ENCODE assay signal across 2 cellular contexts in the genomic region with DNA sequence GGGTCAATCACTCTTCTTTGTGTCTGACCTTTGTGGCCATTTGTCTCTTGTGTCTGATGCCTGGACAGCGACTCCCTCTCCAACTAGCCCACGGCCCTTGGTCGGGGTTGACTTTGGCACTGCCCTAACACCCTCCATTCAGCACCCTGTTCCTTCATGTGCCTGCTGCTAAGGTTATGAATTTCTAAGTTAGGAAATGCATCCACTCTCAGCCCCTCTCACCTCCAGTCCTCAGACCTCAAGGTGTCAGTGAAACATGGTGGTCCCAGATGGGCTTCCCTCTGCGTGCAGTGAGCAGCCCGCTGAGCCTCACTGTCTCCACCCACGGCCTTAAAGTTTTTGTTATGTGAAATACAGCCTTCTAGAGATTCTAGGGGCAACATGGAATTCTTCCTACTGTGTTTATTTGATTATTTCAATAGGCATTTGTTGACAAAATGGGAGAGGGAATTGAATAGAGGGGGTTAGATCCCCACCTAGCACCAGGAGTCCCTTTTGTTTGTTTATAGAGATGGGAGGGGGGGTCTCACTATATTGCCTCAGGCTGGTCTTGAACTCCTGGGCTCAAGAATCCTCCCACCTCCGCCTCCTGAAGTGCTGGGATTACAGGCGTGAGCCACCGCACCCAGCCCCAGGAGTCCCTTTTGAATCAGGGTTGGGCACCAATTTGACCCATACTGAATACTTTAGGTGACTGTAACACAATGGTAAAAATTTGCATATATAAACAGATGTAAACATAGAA.
A peak's percentile ranks its signal among the peaks of the same experiment; 100 is the strongest.
TF ChIP-seq lines count a peak whose summit lies in the region.

No MANE protein-coding gene starts in this region.

TF ChIP-seq in HEK293, 187 proteins besides CTCF, POLR2A, EP300 and RAD21 (continues in another document):
- TF ChIP-seq, protein P1, sequence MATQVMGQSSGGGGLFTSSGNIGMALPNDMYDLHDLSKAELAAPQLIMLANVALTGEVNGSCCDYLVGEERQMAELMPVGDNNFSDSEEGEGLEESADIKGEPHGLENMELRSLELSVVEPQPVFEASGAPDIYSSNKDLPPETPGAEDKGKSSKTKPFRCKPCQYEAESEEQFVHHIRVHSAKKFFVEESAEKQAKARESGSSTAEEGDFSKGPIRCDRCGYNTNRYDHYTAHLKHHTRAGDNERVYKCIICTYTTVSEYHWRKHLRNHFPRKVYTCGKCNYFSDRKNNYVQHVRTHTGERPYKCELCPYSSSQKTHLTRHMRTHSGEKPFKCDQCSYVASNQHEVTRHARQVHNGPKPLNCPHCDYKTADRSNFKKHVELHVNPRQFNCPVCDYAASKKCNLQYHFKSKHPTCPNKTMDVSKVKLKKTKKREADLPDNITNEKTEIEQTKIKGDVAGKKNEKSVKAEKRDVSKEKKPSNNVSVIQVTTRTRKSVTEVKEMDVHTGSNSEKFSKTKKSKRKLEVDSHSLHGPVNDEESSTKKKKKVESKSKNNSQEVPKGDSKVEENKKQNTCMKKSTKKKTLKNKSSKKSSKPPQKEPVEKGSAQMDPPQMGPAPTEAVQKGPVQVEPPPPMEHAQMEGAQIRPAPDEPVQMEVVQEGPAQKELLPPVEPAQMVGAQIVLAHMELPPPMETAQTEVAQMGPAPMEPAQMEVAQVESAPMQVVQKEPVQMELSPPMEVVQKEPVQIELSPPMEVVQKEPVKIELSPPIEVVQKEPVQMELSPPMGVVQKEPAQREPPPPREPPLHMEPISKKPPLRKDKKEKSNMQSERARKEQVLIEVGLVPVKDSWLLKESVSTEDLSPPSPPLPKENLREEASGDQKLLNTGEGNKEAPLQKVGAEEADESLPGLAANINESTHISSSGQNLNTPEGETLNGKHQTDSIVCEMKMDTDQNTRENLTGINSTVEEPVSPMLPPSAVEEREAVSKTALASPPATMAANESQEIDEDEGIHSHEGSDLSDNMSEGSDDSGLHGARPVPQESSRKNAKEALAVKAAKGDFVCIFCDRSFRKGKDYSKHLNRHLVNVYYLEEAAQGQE (tag by site-specific recombination; IDR thresholded peaks at IDR 0.05): 0 out of 2 replicates have a peak, but pooled peaks have one; percentile 28
- TF ChIP-seq ZNF311 (tag by site-specific recombination; IDR thresholded peaks at IDR 0.05; ENCODE audit: borderline replicate concordance) (no peak), ZNF548 (tag by site-specific recombination; IDR thresholded peaks at IDR 0.05) (no peak), ZNF791 (tag by site-specific recombination; IDR thresholded peaks at IDR 0.05) (no peak), ZNF133 (tag by site-specific recombination; IDR thresholded peaks at IDR 0.05) (no peak), SETDB1 (IDR thresholded peaks at IDR 0.05; ENCODE audit: insufficient read length, low read length) (no peak), SP2 (tag by site-specific recombination; IDR thresholded peaks at IDR 0.05) (no peak), ZNF654 (tag by site-specific recombination; IDR thresholded peaks at IDR 0.05; ENCODE audit: low read depth) (no peak), ZNF792 (tag by site-specific recombination; IDR thresholded peaks at IDR 0.05) (no peak), ZNF391 (tag by site-specific recombination; IDR thresholded peaks at IDR 0.05; ENCODE audit: borderline replicate concordance, low read depth) (no peak), KLF1 (tag by site-specific recombination; IDR thresholded peaks at IDR 0.05) (peak; percentile 72), ZFP37 (tag by site-specific recombination; IDR thresholded peaks at IDR 0.05) (no peak), ZNF274 (IDR thresholded peaks at IDR 0.05; ENCODE audit: low read length) (no peak), ZNF274 (tag by site-specific recombination; IDR thresholded peaks at IDR 0.05; ENCODE audit: borderline replicate concordance) (no peak), ZNF114 (tag by site-specific recombination; IDR thresholded peaks at IDR 0.05) (no peak), ZNF266 (tag by site-specific recombination; IDR thresholded peaks at IDR 0.05; ENCODE audit: low read depth) (no peak)
- TF ChIP-seq, protein P2, sequence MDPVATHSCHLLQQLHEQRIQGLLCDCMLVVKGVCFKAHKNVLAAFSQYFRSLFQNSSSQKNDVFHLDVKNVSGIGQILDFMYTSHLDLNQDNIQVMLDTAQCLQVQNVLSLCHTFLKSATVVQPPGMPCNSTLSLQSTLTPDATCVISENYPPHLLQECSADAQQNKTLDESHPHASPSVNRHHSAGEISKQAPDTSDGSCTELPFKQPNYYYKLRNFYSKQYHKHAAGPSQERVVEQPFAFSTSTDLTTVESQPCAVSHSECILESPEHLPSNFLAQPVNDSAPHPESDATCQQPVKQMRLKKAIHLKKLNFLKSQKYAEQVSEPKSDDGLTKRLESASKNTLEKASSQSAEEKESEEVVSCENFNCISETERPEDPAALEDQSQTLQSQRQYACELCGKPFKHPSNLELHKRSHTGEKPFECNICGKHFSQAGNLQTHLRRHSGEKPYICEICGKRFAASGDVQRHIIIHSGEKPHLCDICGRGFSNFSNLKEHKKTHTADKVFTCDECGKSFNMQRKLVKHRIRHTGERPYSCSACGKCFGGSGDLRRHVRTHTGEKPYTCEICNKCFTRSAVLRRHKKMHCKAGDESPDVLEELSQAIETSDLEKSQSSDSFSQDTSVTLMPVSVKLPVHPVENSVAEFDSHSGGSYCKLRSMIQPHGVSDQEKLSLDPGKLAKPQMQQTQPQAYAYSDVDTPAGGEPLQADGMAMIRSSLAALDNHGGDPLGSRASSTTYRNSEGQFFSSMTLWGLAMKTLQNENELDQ (tag by site-specific recombination; IDR thresholded peaks at IDR 0.05; ENCODE audit: low read depth): no peak
- TF ChIP-seq, protein P3, sequence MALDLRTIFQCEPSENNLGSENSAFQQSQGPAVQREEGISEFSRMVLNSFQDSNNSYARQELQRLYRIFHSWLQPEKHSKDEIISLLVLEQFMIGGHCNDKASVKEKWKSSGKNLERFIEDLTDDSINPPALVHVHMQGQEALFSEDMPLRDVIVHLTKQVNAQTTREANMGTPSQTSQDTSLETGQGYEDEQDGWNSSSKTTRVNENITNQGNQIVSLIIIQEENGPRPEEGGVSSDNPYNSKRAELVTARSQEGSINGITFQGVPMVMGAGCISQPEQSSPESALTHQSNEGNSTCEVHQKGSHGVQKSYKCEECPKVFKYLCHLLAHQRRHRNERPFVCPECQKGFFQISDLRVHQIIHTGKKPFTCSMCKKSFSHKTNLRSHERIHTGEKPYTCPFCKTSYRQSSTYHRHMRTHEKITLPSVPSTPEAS (tag by site-specific recombination; IDR thresholded peaks at IDR 0.05): peak; percentile 57; the same call in 1 of the 2 replicates
- TF ChIP-seq, protein P4, sequence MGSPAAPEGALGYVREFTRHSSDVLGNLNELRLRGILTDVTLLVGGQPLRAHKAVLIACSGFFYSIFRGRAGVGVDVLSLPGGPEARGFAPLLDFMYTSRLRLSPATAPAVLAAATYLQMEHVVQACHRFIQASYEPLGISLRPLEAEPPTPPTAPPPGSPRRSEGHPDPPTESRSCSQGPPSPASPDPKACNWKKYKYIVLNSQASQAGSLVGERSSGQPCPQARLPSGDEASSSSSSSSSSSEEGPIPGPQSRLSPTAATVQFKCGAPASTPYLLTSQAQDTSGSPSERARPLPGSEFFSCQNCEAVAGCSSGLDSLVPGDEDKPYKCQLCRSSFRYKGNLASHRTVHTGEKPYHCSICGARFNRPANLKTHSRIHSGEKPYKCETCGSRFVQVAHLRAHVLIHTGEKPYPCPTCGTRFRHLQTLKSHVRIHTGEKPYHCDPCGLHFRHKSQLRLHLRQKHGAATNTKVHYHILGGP (tag by site-specific recombination; IDR thresholded peaks at IDR 0.05): no peak

TF ChIP-seq in SK-N-SH, 30 proteins besides CTCF, POLR2A, EP300 and RAD21:
- no peak for TF ChIP-seq SMC3 (IDR thresholded peaks at IDR 0.05; ENCODE audit: low read depth, low read length)
- no peak for TF ChIP-seq NRF1 (IDR thresholded peaks at IDR 0.05; ENCODE audit: low read depth, low read length)
- TF ChIP-seq EZH2phosphoT487 (IDR thresholded peaks at IDR 0.05; ENCODE audit: borderline replicate concordance, low read depth): no peak
- no peak for TF ChIP-seq SIN3A (IDR thresholded peaks at IDR 0.05; ENCODE audit: borderline replicate concordance, low read depth, low read length)
- no peak for TF ChIP-seq FOSL2 (IDR thresholded peaks at IDR 0.05; ENCODE audit: borderline replicate concordance, low read depth)
- no peak for TF ChIP-seq MEF2A (IDR thresholded peaks at IDR 0.05; ENCODE audit: borderline replicate concordance, low read depth)
- TF ChIP-seq, protein P1 (IDR thresholded peaks at IDR 0.05; ENCODE audit: low read depth, low read length): no peak
- no peak for TF ChIP-seq TEAD4 (IDR thresholded peaks at IDR 0.05; ENCODE audit: borderline replicate concordance, insufficient read depth)
- TF ChIP-seq, protein P5, sequence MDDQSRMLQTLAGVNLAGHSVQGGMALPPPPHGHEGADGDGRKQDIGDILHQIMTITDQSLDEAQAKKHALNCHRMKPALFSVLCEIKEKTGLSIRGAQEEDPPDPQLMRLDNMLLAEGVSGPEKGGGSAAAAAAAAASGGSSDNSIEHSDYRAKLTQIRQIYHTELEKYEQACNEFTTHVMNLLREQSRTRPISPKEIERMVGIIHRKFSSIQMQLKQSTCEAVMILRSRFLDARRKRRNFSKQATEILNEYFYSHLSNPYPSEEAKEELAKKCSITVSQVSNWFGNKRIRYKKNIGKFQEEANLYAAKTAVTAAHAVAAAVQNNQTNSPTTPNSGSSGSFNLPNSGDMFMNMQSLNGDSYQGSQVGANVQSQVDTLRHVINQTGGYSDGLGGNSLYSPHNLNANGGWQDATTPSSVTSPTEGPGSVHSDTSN (IDR thresholded peaks at IDR 0.05): no peak
- no peak for TF ChIP-seq FOXM1 (IDR thresholded peaks at IDR 0.05; ENCODE audit: low read depth)
- no peak for TF ChIP-seq FOXJ3 (CRISPR knock-in tag; IDR thresholded peaks at IDR 0.05)
- TF ChIP-seq YY1 (IDR thresholded peaks at IDR 0.05; ENCODE audit: low read depth): no peak
- TF ChIP-seq RCOR1 (IDR thresholded peaks at IDR 0.05; ENCODE audit: low read length): no peak
- TF ChIP-seq, protein P6, sequence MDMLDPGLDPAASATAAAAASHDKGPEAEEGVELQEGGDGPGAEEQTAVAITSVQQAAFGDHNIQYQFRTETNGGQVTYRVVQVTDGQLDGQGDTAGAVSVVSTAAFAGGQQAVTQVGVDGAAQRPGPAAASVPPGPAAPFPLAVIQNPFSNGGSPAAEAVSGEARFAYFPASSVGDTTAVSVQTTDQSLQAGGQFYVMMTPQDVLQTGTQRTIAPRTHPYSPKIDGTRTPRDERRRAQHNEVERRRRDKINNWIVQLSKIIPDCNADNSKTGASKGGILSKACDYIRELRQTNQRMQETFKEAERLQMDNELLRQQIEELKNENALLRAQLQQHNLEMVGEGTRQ (IDR thresholded peaks at IDR 0.05; ENCODE audit: borderline replicate concordance, low read depth, low read length): no peak
- TF ChIP-seq, protein P7, sequence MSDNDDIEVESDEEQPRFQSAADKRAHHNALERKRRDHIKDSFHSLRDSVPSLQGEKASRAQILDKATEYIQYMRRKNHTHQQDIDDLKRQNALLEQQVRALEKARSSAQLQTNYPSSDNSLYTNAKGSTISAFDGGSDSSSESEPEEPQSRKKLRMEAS (IDR thresholded peaks at IDR 0.05; ENCODE audit: low read depth): no peak
- TF ChIP-seq, protein P8, sequence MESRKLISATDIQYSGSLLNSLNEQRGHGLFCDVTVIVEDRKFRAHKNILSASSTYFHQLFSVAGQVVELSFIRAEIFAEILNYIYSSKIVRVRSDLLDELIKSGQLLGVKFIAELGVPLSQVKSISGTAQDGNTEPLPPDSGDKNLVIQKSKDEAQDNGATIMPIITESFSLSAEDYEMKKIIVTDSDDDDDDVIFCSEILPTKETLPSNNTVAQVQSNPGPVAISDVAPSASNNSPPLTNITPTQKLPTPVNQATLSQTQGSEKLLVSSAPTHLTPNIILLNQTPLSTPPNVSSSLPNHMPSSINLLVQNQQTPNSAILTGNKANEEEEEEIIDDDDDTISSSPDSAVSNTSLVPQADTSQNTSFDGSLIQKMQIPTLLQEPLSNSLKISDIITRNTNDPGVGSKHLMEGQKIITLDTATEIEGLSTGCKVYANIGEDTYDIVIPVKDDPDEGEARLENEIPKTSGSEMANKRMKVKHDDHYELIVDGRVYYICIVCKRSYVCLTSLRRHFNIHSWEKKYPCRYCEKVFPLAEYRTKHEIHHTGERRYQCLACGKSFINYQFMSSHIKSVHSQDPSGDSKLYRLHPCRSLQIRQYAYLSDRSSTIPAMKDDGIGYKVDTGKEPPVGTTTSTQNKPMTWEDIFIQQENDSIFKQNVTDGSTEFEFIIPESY (IDR thresholded peaks at IDR 0.05; ENCODE audit: borderline replicate concordance, low read depth): no peak
TF ChIP-seq in SK-N-SH: peak in this region for 0.
